ENCODE assay signal across 1 cellular context in the genomic region with DNA sequence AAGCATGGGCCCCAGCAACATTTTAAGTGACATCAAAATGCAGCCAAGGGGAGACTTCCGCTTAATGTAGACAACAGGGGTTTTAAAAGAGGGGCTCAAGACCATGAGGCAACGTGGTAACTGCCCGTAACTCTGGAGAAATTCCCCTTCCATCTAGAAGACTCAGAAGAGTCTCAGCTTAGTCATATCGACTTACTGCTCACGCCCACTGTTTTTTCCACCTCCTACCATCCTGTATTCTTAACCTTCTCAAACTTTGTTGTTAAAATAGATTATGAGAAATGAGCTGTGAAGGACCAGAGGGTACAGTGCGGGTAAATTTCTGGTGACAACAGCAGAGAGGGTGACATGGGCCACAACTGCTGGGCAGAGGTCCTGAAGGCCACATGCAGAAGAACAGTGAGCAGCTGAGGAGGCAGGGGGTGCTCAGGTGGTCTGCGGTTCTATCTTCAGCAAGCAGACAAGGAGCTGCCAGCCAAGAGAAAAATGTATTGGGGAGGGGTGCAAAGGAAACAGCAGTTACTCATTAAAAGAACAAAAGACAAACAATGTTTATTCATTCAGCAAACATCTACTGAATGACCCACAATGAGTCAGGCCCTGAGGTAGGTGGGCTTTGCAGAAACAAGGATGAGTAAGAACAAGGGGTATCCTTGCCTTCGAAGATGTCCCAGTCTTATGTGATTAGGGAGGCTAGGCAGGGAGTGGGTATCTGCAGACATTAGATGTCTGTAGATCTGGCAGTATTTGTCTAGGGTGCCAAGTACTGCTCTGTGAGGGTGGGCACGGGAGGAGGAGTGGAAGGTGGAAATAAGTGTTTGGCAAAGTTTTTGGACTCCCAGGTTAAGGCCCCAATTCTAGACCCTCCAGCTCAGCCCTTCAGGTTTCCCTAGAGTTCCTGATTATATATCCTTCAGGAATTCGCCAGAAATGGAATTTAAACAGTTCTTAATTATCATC.
TF ChIP-seq lines count a peak whose summit lies in the region.

No MANE protein-coding gene starts in this region.

TF ChIP-seq in endothelial cell of umbilical vein, 7 proteins besides CTCF, POLR2A, EP300 and RAD21:
- TF ChIP-seq MYC (IDR thresholded peaks at IDR 0.05; ENCODE audit: low read depth, low read length) (no peak), GATA2 (IDR thresholded peaks at IDR 0.05; ENCODE audit: insufficient read depth, insufficient read length, low read depth, low read length) (no peak), JUN (IDR thresholded peaks at IDR 0.05; ENCODE audit: borderline replicate concordance, insufficient read depth, insufficient read length, low read depth) (peak; percentile 33), EZH2 (IDR thresholded peaks at IDR 0.05; ENCODE audit: borderline replicate concordance, low read depth, low read length, severe bottlenecking) (no peak), POLR2AphosphoS5 (IDR thresholded peaks at IDR 0.05; ENCODE audit: insufficient read depth, low read depth, low read length) (peak; percentile 59), FOS (IDR thresholded peaks at IDR 0.05; ENCODE audit: borderline replicate concordance, insufficient read depth, low read length) (peak; percentile 75)
- TF ChIP-seq, protein P1, sequence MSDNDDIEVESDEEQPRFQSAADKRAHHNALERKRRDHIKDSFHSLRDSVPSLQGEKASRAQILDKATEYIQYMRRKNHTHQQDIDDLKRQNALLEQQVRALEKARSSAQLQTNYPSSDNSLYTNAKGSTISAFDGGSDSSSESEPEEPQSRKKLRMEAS (IDR thresholded peaks at IDR 0.05; ENCODE audit: insufficient read depth, insufficient read length) = no peak
